1 cellular context compared by ENCODE assay signal in the genomic region with DNA sequence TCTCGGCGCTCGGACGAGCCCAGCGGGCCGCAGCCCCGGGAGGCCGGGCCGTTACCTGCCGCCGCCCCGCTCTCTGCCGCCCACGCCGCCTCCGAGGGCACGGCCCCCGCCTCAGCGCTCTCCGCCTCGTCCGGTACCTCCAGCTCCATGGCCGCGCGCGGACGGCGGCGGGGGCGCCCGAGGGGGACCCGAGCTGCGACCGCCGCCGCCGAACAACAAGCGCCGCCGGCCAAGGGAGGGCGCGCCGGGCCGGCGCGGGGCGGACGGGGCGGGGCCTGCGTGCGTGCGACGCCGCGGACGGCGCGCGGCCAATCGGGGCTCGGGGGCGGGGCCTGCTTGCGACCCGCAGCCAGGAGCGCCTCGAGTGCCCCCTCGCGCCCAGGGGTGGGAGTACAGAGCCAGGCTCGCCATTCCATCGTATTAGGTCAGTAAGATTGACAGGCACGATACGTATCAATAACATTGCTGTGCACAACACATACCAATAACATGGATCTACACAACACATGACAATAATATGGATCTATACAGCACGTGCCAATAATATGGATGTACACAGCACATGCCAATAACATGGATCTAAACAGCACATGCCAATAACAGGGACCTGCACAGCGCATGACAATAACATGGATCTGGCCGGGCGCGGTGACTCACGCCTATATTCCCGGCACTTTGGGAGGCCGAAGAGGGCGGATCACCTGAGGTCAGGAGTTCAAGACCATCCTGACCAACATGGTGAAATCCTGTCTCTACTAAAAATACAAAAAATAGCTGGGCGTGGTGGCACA.
TF ChIP-seq lines count a peak whose summit lies in the region.

A gene with protein sequence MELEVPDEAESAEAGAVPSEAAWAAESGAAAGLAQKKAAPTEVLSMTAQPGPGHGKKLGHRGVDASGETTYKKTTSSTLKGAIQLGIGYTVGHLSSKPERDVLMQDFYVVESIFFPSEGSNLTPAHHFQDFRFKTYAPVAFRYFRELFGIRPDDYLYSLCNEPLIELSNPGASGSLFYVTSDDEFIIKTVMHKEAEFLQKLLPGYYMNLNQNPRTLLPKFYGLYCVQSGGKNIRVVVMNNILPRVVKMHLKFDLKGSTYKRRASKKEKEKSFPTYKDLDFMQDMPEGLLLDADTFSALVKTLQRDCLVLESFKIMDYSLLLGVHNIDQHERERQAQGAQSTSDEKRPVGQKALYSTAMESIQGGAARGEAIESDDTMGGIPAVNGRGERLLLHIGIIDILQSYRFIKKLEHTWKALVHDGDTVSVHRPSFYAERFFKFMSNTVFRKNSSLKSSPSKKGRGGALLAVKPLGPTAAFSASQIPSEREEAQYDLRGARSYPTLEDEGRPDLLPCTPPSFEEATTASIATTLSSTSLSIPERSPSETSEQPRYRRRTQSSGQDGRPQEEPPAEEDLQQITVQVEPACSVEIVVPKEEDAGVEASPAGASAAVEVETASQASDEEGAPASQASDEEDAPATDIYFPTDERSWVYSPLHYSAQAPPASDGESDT (minus strand): TSS at position 227 of the 791 bp plus-strand sequence. CDS start 78 bp downstream, at position 149.

TF ChIP-seq in K562, 482 proteins besides CTCF, POLR2A, EP300 and RAD21 (continued from another document and continues in another):
- TF ChIP-seq, protein P1, sequence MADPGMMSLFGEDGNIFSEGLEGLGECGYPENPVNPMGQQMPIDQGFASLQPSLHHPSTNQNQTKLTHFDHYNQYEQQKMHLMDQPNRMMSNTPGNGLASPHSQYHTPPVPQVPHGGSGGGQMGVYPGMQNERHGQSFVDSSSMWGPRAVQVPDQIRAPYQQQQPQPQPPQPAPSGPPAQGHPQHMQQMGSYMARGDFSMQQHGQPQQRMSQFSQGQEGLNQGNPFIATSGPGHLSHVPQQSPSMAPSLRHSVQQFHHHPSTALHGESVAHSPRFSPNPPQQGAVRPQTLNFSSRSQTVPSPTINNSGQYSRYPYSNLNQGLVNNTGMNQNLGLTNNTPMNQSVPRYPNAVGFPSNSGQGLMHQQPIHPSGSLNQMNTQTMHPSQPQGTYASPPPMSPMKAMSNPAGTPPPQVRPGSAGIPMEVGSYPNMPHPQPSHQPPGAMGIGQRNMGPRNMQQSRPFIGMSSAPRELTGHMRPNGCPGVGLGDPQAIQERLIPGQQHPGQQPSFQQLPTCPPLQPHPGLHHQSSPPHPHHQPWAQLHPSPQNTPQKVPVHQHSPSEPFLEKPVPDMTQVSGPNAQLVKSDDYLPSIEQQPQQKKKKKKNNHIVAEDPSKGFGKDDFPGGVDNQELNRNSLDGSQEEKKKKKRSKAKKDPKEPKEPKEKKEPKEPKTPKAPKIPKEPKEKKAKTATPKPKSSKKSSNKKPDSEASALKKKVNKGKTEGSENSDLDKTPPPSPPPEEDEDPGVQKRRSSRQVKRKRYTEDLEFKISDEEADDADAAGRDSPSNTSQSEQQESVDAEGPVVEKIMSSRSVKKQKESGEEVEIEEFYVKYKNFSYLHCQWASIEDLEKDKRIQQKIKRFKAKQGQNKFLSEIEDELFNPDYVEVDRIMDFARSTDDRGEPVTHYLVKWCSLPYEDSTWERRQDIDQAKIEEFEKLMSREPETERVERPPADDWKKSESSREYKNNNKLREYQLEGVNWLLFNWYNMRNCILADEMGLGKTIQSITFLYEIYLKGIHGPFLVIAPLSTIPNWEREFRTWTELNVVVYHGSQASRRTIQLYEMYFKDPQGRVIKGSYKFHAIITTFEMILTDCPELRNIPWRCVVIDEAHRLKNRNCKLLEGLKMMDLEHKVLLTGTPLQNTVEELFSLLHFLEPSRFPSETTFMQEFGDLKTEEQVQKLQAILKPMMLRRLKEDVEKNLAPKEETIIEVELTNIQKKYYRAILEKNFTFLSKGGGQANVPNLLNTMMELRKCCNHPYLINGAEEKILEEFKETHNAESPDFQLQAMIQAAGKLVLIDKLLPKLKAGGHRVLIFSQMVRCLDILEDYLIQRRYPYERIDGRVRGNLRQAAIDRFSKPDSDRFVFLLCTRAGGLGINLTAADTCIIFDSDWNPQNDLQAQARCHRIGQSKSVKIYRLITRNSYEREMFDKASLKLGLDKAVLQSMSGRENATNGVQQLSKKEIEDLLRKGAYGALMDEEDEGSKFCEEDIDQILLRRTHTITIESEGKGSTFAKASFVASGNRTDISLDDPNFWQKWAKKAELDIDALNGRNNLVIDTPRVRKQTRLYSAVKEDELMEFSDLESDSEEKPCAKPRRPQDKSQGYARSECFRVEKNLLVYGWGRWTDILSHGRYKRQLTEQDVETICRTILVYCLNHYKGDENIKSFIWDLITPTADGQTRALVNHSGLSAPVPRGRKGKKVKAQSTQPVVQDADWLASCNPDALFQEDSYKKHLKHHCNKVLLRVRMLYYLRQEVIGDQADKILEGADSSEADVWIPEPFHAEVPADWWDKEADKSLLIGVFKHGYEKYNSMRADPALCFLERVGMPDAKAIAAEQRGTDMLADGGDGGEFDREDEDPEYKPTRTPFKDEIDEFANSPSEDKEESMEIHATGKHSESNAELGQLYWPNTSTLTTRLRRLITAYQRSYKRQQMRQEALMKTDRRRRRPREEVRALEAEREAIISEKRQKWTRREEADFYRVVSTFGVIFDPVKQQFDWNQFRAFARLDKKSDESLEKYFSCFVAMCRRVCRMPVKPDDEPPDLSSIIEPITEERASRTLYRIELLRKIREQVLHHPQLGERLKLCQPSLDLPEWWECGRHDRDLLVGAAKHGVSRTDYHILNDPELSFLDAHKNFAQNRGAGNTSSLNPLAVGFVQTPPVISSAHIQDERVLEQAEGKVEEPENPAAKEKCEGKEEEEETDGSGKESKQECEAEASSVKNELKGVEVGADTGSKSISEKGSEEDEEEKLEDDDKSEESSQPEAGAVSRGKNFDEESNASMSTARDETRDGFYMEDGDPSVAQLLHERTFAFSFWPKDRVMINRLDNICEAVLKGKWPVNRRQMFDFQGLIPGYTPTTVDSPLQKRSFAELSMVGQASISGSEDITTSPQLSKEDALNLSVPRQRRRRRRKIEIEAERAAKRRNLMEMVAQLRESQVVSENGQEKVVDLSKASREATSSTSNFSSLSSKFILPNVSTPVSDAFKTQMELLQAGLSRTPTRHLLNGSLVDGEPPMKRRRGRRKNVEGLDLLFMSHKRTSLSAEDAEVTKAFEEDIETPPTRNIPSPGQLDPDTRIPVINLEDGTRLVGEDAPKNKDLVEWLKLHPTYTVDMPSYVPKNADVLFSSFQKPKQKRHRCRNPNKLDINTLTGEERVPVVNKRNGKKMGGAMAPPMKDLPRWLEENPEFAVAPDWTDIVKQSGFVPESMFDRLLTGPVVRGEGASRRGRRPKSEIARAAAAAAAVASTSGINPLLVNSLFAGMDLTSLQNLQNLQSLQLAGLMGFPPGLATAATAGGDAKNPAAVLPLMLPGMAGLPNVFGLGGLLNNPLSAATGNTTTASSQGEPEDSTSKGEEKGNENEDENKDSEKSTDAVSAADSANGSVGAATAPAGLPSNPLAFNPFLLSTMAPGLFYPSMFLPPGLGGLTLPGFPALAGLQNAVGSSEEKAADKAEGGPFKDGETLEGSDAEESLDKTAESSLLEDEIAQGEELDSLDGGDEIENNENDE (IDR thresholded peaks at IDR 0.05; ENCODE audit: low read depth, low read length): no peak
- peak; percentile 21 for TF ChIP-seq MYC (IDR thresholded peaks at IDR 0.05; ENCODE audit: low read depth, low read length)
- no peak for TF ChIP-seq MYC (CRISPR knock-in tag; IDR thresholded peaks at IDR 0.05; ENCODE audit: borderline replicate concordance, low read depth)
- TF ChIP-seq KLF6 (CRISPR knock-in tag; IDR thresholded peaks at IDR 0.05; ENCODE audit: borderline replicate concordance): no peak
- TF ChIP-seq EZH2 (IDR thresholded peaks at IDR 0.05; ENCODE audit: borderline replicate concordance, low read depth, low read length): no peak
- no peak for TF ChIP-seq NR3C1 (CRISPR knock-in tag; IDR thresholded peaks at IDR 0.05)
- TF ChIP-seq, protein P2, sequence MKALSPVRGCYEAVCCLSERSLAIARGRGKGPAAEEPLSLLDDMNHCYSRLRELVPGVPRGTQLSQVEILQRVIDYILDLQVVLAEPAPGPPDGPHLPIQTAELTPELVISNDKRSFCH (CRISPR knock-in tag; IDR thresholded peaks at IDR 0.05): no peak
- TF ChIP-seq, protein P2 (tag; IDR thresholded peaks at IDR 0.05): 0 out of 2 replicates have a peak, but pooled peaks have one; percentile 46
- no peak for TF ChIP-seq HNRNPK (IDR thresholded peaks at IDR 0.05; ENCODE audit: low read depth, low read length, poor library complexity, severe bottlenecking)
- TF ChIP-seq, protein P3, sequence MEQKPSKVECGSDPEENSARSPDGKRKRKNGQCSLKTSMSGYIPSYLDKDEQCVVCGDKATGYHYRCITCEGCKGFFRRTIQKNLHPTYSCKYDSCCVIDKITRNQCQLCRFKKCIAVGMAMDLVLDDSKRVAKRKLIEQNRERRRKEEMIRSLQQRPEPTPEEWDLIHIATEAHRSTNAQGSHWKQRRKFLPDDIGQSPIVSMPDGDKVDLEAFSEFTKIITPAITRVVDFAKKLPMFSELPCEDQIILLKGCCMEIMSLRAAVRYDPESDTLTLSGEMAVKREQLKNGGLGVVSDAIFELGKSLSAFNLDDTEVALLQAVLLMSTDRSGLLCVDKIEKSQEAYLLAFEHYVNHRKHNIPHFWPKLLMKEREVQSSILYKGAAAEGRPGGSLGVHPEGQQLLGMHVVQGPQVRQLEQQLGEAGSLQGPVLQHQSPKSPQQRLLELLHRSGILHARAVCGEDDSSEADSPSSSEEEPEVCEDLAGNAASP (IDR thresholded peaks at IDR 0.05): no peak
- no peak for TF ChIP-seq SMARCA5 (IDR thresholded peaks at IDR 0.05)
- no peak for TF ChIP-seq NFE2 (IDR thresholded peaks at IDR 0.05; ENCODE audit: low read depth)
- TF ChIP-seq, protein P4, sequence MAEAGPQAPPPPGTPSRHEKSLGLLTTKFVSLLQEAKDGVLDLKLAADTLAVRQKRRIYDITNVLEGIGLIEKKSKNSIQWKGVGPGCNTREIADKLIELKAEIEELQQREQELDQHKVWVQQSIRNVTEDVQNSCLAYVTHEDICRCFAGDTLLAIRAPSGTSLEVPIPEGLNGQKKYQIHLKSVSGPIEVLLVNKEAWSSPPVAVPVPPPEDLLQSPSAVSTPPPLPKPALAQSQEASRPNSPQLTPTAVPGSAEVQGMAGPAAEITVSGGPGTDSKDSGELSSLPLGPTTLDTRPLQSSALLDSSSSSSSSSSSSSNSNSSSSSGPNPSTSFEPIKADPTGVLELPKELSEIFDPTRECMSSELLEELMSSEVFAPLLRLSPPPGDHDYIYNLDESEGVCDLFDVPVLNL (CRISPR knock-in tag; IDR thresholded peaks at IDR 0.05; ENCODE audit: low read depth): no peak
- TF ChIP-seq ZNF212 (CRISPR knock-in tag; IDR thresholded peaks at IDR 0.05): no peak
- TF ChIP-seq MED1 (CRISPR knock-in tag; IDR thresholded peaks at IDR 0.05; ENCODE audit: borderline replicate concordance): no peak
- no peak for TF ChIP-seq GTF2E2 (tag; IDR thresholded peaks at IDR 0.05)
- TF ChIP-seq NEUROD1 (IDR thresholded peaks at IDR 0.05; ENCODE audit: borderline replicate concordance, low read depth, low read length, partially characterized antibody): no peak
- TF ChIP-seq, protein P5, sequence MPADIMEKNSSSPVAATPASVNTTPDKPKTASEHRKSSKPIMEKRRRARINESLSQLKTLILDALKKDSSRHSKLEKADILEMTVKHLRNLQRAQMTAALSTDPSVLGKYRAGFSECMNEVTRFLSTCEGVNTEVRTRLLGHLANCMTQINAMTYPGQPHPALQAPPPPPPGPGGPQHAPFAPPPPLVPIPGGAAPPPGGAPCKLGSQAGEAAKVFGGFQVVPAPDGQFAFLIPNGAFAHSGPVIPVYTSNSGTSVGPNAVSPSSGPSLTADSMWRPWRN (IDR thresholded peaks at IDR 0.05; ENCODE audit: low read depth): no peak
- TF ChIP-seq, protein P6, sequence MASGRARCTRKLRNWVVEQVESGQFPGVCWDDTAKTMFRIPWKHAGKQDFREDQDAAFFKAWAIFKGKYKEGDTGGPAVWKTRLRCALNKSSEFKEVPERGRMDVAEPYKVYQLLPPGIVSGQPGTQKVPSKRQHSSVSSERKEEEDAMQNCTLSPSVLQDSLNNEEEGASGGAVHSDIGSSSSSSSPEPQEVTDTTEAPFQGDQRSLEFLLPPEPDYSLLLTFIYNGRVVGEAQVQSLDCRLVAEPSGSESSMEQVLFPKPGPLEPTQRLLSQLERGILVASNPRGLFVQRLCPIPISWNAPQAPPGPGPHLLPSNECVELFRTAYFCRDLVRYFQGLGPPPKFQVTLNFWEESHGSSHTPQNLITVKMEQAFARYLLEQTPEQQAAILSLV (tag; IDR thresholded peaks at IDR 0.05): no peak
- TF ChIP-seq MTA1 (IDR thresholded peaks at IDR 0.05; ENCODE audit: borderline replicate concordance): peak; percentile 32; the same call in 1 of the 2 replicates
- TF ChIP-seq NR2C1 (IDR thresholded peaks at IDR 0.05): no peak; the same call in 1 of the 2 replicates
- no peak for TF ChIP-seq NR2C1 (tag; IDR thresholded peaks at IDR 0.05)
- TF ChIP-seq CBFA2T3 (IDR thresholded peaks at IDR 0.05): no peak
- no peak for TF ChIP-seq ZNF778 (CRISPR knock-in tag; IDR thresholded peaks at IDR 0.05)
- no peak for TF ChIP-seq ZKSCAN8 (CRISPR knock-in tag; IDR thresholded peaks at IDR 0.05)
- TF ChIP-seq TCF7L2 (IDR thresholded peaks at IDR 0.05; ENCODE audit: low read depth, low read length): no peak
- TF ChIP-seq PML (IDR thresholded peaks at IDR 0.05; ENCODE audit: low read length): no peak
- TF ChIP-seq, protein P7, sequence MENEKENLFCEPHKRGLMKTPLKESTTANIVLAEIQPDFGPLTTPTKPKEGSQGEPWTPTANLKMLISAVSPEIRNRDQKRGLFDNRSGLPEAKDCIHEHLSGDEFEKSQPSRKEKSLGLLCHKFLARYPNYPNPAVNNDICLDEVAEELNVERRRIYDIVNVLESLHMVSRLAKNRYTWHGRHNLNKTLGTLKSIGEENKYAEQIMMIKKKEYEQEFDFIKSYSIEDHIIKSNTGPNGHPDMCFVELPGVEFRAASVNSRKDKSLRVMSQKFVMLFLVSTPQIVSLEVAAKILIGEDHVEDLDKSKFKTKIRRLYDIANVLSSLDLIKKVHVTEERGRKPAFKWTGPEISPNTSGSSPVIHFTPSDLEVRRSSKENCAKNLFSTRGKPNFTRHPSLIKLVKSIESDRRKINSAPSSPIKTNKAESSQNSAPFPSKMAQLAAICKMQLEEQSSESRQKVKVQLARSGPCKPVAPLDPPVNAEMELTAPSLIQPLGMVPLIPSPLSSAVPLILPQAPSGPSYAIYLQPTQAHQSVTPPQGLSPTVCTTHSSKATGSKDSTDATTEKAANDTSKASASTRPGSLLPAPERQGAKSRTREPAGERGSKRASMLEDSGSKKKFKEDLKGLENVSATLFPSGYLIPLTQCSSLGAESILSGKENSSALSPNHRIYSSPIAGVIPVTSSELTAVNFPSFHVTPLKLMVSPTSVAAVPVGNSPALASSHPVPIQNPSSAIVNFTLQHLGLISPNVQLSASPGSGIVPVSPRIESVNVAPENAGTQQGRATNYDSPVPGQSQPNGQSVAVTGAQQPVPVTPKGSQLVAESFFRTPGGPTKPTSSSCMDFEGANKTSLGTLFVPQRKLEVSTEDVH (IDR thresholded peaks at IDR 0.05; ENCODE audit: low read depth, partially characterized antibody): no peak
- no peak for TF ChIP-seq ZFP30 (CRISPR knock-in tag; IDR thresholded peaks at IDR 0.05; ENCODE audit: borderline replicate concordance)
- peak; percentile 78 for TF ChIP-seq SMAD4 (CRISPR knock-in tag; conservative IDR thresholded peaks at IDR 0.05)
- TF ChIP-seq, protein P8, sequence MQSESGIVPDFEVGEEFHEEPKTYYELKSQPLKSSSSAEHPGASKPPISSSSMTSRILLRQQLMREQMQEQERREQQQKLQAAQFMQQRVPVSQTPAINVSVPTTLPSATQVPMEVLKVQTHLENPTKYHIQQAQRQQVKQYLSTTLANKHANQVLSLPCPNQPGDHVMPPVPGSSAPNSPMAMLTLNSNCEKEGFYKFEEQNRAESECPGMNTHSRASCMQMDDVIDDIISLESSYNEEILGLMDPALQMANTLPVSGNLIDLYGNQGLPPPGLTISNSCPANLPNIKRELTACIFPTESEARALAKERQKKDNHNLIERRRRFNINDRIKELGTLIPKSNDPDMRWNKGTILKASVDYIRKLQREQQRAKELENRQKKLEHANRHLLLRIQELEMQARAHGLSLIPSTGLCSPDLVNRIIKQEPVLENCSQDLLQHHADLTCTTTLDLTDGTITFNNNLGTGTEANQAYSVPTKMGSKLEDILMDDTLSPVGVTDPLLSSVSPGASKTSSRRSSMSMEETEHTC (IDR thresholded peaks at IDR 0.05): no peak
- TF ChIP-seq TCF3 (CRISPR knock-in tag; IDR thresholded peaks at IDR 0.05): no peak
